ENCODE assay signal across 11 cellular contexts in genomic region chr6:18276610-18277009, GRCh38. TPM values are rescaled to one million over a fixed set of nuclear protein-coding genes. Genes with fewer than 3 reads are reported as not detected.
DNase-seq lines count a peak whose midpoint lies in the region; ATAC-seq and TF ChIP-seq lines count a peak whose summit lies in the region.
"Had no signal": no experiment of that assay in that cellular context is flagged by ENCODE, and none has a peak within 500 bp of the region (broad histone marks: within the 10 kb centered on the region; RNA-seq: fewer than 3 reads in every experiment).

No MANE protein-coding gene starts in this region.

- peaks cover 28% of the 10 kb centered on the region for H3K4me1 Mint-ChIP-seq in chondrocyte (ENCODE audit: low read depth)
- peaks cover 25% of the 10 kb centered on the region for H3K4me1 Mint-ChIP-seq in neural progenitor cell

- H3K9ac ChIP-seq in neural progenitor cell: no peak overlapping the region

- H3K9me3 Mint-ChIP-seq in chondrocyte (ENCODE audit: low read depth) (peaks cover 4% of the 10 kb centered on the region), neural progenitor cell (no peaks in the 10 kb centered on the region)

- H3K36me3 ChIP-seq in neural progenitor cell (no peaks in the 10 kb centered on the region), body of pancreas (replicated peaks in 1 of 2; ENCODE audit: insufficient read depth in 1 of 2, low read depth in 2 of 2) (no peaks in the 10 kb centered on the region)
- H3K36me3 ChIP-seq: lower lobe of right lung had no signal

- H3K27ac ChIP-seq in neural progenitor cell (no peak overlapping the region), body of pancreas (no peak overlapping the region)
- H3K27ac ChIP-seq: 22Rv1, lower lobe of right lung had no signal

- H3K4me3 Mint-ChIP-seq in chondrocyte (ENCODE audit: unreplicated experiment) (peak overlapping the region; percentile 71), neural progenitor cell (peak overlapping the region; percentile 88)

- H3K9me3 ChIP-seq in neural progenitor cell (ENCODE audit: low read depth) (no peaks in the 10 kb centered on the region), body of pancreas (no peaks in the 10 kb centered on the region)
- H3K9me3 ChIP-seq: lower lobe of right lung had no signal

- no peaks in the 10 kb centered on the region for H3K79me2 ChIP-seq in neural progenitor cell (ENCODE audit: low read depth)

- no peak for ATAC-seq in body of pancreas

- H3K4me1 ChIP-seq in neural progenitor cell: peaks cover 16% of the 10 kb centered on the region
- peaks cover 11% of the 10 kb centered on the region for H3K4me1 ChIP-seq in body of pancreas

- H3K4me2 ChIP-seq in neural progenitor cell: peak overlapping the region; percentile 82

- no peak for TF ChIP-seq POLR2A in body of pancreas (IDR thresholded peaks at IDR 0.05)

- H2AFZ ChIP-seq in neural progenitor cell (replicated peaks): peak overlapping the region; percentile 94

- H3K36me3 Mint-ChIP-seq in chondrocyte (ENCODE audit: low read depth) (no peaks in the 10 kb centered on the region), neural progenitor cell (no peaks in the 10 kb centered on the region)

- H4K20me1 ChIP-seq in neural progenitor cell (ENCODE audit: low read depth): no peaks in the 10 kb centered on the region

- TF ChIP-seq CTCF in chondrocyte (IDR thresholded peaks at IDR 0.05) (no peak), neural progenitor cell (IDR thresholded peaks at IDR 0.05) (no peak), body of pancreas (IDR thresholded peaks at IDR 0.05) (no peak)

- 55 to 84% methylated on average over 6 of the region's 6 CpGs for WGBS in body of pancreas, 2 donors

- intact Hi-C loops in posterior vena cava (cut with DNase I) (no loop called here), body of pancreas (cut with DNase I) (no loop called here)

- DNase-seq in DMS 273 (lab: John Stamatoyannopoulos, UW; ENCODE audit: unreplicated experiment) (peak; percentile 43), DMS 273 treated with DMSO at 0.1 percent for 48 hours (lab: John Stamatoyannopoulos, UW) (no peak), M059J (ENCODE audit: low read depth) (peak; percentile 58), chondrocyte (ENCODE audit: low spot score) (no peak), neural progenitor cell (ENCODE audit: low spot score) (peak; percentile 45), middle frontal gyrus (ENCODE audit: extremely low spot score, low spot score) (no peak), posterior vena cava (ENCODE audit: low spot score) (no peak), body of pancreas (no peak)
- DNase-seq: lower lobe of right lung, NCI-H187 treated with DMSO at 0.1 percent for 48 hours had no signal

- H3K27me3 Mint-ChIP-seq in chondrocyte (ENCODE audit: low read depth) (peaks cover 10% of the 10 kb centered on the region), neural progenitor cell (ENCODE audit: insufficient read depth, low read depth) (peaks cover 24% of the 10 kb centered on the region)

- peaks cover 4% of the 10 kb centered on the region for H3F3A ChIP-seq in neural progenitor cell (ENCODE audit: low read depth)

- peak overlapping the region; percentile 72 for H3K4me3 ChIP-seq in neural progenitor cell
- H3K4me3 ChIP-seq in body of pancreas: no peak overlapping the region

- H3K27ac Mint-ChIP-seq in chondrocyte (ENCODE audit: unreplicated experiment) (no peak overlapping the region), neural progenitor cell (no peak overlapping the region)

- H3K27me3 ChIP-seq in neural progenitor cell (peaks cover 52% of the 10 kb centered on the region), body of pancreas (peaks cover 0 to 10% of the 10 kb centered on the region in 2 donors)

RNA-seq across cellular contexts. Expression of gene DEK, which starts 12.3 kb away (rescaled TPM):
- total RNA-seq in M059J (2014; rRNA removed; shearing (Covaris generic)): 326 and 338 TPM in 2 replicates
- total RNA-seq in chondrocyte: 43.2 to 53.0 TPM (median 46.7 TPM) in 3 replicates
- total RNA-seq in neural progenitor cell (ENCODE audit: low replicate concordance): 334 and 501 TPM in 2 replicates
- total RNA-seq in posterior vena cava: 10 to 100 TPM; 54.6 to 79.3 TPM
- 10 to 100 TPM; 67.2 to 72.9 TPM for total RNA-seq in body of pancreas

Comparison
In these comparisons a context has a peak if more than half of its experiments do, and no peak if none do; other contexts are left out.
1. DNase-seq: peak in DMS 273 (single experiment), M059J (single experiment) and neural progenitor cell (single experiment); none in DMS 273 treated with DMSO at 0.1 percent for 48 hours (single experiment), chondrocyte (single experiment), middle frontal gyrus (single experiment), posterior vena cava (single experiment) and body of pancreas (0 of 4).